8 cellular contexts compared by ENCODE assay signal in genomic region chr6:118776607-118777549, GRCh38.
DNase-seq lines count a peak whose midpoint lies in the region; ATAC-seq and TF ChIP-seq lines count a peak whose summit lies in the region.

No MANE protein-coding gene starts in this region.

- CTCF ChIA-PET in AG04449 (lab: Yijun Ruan, JAX), result interaction anchor here (1.0 to 2.6 kb wide), 11 partner anchors 8 to 494 kb away, joined by 3 to 16 read pairs (median 4); no protein-coding TSS in a partner anchor
- CTCF ChIA-PET in WTC11 (lab: Charles Lee), result interaction anchor here (0.6 to 0.9 kb wide), 3 partner anchors 20 to 212 kb away, joined by 3 to 4 read pairs (median 3); no protein-coding TSS in a partner anchor

- peaks cover 11% of the 10 kb centered on the region for H3K4me1 Mint-ChIP-seq in WTC11

- H3K27ac Mint-ChIP-seq in WTC11, result no peak overlapping the region

- H3K9me3 Mint-ChIP-seq in WTC11, result no peaks in the 10 kb centered on the region

- TF ChIP-seq CTCF in AG04449 (IDR thresholded peaks at IDR 0.05; ENCODE audit: insufficient read depth, low read length, missing control alignments), result peak; percentile 66
- TF ChIP-seq CTCF in WTC11 (IDR thresholded peaks at IDR 0.05), result peak; percentile 35; the same call in 1 of the 2 replicates

- DNase-seq in AG04449 (ENCODE audit: low read depth, low spot score) (peak; percentile 33), NCI-H226 (peak; percentile 97), WTC11 (ENCODE audit: low spot score) (peak; percentile 48), cerebellar cortex (ENCODE audit: low spot score) (peak; percentile 92), left kidney (ENCODE audit: low read depth, low spot score) (peak; percentile 88)
- DNase-seq in stimulated activated CD4-positive, alpha-beta T cell treated with anti-CD3 and anti-CD28 coated beads, TNF-alpha, amount 100 ng/mL, for 48 hours (ENCODE audit: low read depth in 3 of 3), result peak in 2 of 3 donors; percentile 50 to 53

- H3K36me3 Mint-ChIP-seq in WTC11, result no peaks in the 10 kb centered on the region

- no peak overlapping the region for H3K4me3 Mint-ChIP-seq in WTC11

- H3K4me3 ChIP-seq in AG04449 (ENCODE audit: low read depth, low read length), result no peak overlapping the region

- peak; percentile 89 for ATAC-seq in GM18511 (IDR thresholded peaks at IDR 0.05; ENCODE audit: unreplicated experiment)
- ATAC-seq in HG03066 (IDR thresholded peaks at IDR 0.05; ENCODE audit: low read depth, unreplicated experiment), result peak; percentile 85
- ATAC-seq in WTC11, result peak; percentile 74

- no peaks in the 10 kb centered on the region for H3K27me3 Mint-ChIP-seq in WTC11 (ENCODE audit: low read depth)

- POLR2A ChIA-PET in AG04449 (lab: Yijun Ruan, JAX), result no interaction called here
- POLR2A ChIA-PET in WTC11 (lab: Charles Lee), result no interaction called here

TF ChIP-seq in WTC11, 78 proteins besides CTCF, POLR2A, EP300 and RAD21:
- TF ChIP-seq E2F5 (CRISPR knock-in tag; IDR thresholded peaks at IDR 0.05), result no peak
- no peak for TF ChIP-seq GRHL2 (CRISPR knock-in tag; IDR thresholded peaks at IDR 0.05; ENCODE audit: insufficient replicate concordance, severe bottlenecking)
- no peak for TF ChIP-seq GABPB1 (CRISPR knock-in tag; IDR thresholded peaks at IDR 0.05)
- no peak for TF ChIP-seq ZSCAN18 (CRISPR knock-in tag; IDR thresholded peaks at IDR 0.05)
- TF ChIP-seq NR2C2 (CRISPR knock-in tag; IDR thresholded peaks at IDR 0.05), result no peak
- TF ChIP-seq SMAD4 (CRISPR knock-in tag; IDR thresholded peaks at IDR 0.05), result no peak
- no peak for TF ChIP-seq USF1 (CRISPR knock-in tag; IDR thresholded peaks at IDR 0.05)
- no peak for TF ChIP-seq IRF2 (CRISPR knock-in tag; IDR thresholded peaks at IDR 0.05; ENCODE audit: borderline replicate concordance, low read depth)
- TF ChIP-seq, protein P1, sequence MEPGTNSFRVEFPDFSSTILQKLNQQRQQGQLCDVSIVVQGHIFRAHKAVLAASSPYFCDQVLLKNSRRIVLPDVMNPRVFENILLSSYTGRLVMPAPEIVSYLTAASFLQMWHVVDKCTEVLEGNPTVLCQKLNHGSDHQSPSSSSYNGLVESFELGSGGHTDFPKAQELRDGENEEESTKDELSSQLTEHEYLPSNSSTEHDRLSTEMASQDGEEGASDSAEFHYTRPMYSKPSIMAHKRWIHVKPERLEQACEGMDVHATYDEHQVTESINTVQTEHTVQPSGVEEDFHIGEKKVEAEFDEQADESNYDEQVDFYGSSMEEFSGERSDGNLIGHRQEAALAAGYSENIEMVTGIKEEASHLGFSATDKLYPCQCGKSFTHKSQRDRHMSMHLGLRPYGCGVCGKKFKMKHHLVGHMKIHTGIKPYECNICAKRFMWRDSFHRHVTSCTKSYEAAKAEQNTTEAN (CRISPR knock-in tag; IDR thresholded peaks at IDR 0.05), result no peak
- no peak for TF ChIP-seq JAZF1 (CRISPR knock-in tag; IDR thresholded peaks at IDR 0.05)
- TF ChIP-seq ZNF263 (CRISPR knock-in tag; IDR thresholded peaks at IDR 0.05; ENCODE audit: low read depth), result no peak
- TF ChIP-seq, protein P2, sequence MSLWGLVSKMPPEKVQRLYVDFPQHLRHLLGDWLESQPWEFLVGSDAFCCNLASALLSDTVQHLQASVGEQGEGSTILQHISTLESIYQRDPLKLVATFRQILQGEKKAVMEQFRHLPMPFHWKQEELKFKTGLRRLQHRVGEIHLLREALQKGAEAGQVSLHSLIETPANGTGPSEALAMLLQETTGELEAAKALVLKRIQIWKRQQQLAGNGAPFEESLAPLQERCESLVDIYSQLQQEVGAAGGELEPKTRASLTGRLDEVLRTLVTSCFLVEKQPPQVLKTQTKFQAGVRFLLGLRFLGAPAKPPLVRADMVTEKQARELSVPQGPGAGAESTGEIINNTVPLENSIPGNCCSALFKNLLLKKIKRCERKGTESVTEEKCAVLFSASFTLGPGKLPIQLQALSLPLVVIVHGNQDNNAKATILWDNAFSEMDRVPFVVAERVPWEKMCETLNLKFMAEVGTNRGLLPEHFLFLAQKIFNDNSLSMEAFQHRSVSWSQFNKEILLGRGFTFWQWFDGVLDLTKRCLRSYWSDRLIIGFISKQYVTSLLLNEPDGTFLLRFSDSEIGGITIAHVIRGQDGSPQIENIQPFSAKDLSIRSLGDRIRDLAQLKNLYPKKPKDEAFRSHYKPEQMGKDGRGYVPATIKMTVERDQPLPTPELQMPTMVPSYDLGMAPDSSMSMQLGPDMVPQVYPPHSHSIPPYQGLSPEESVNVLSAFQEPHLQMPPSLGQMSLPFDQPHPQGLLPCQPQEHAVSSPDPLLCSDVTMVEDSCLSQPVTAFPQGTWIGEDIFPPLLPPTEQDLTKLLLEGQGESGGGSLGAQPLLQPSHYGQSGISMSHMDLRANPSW (CRISPR knock-in tag; conservative IDR thresholded peaks at IDR 0.05; ENCODE audit: low read depth), result no peak

Comparison
In these comparisons a context has a peak if more than half of its experiments do, and no peak if none do; other contexts are left out.
1. DNase-seq: peak in every context shown above with its lines; median percentile 97 in NCI-H226; 92 in cerebellar cortex; 88 in left kidney; 52 in stimulated activated CD4-positive, alpha-beta T cell treated with anti-CD3 and anti-CD28 coated beads, TNF-alpha, amount 100 ng/mL, for 48 hours; 48 in WTC11; 33 in AG04449.